In the genomic region with DNA sequence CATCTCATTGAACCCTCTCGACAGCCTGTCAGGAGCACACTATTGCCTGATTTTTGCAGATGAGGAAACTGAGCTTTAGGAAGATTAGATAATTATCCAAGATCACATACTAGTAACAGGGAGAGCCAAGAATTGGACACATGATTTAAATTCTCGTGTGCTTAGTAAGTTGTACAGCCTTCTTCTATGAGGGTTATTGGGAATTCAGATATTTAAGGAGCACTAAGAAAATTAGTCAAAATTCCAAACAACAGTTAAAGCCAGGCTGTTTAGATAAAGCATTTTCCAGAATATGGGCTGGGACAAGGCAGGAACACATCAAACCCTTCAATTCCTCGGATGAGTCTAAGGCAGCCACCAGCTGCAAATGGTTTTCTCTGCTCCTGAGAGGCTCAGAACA, we compare ENCODE assay signal across 1 cellular context.
TF ChIP-seq lines count a peak whose summit lies in the region.

No MANE protein-coding gene starts in this region.

TF ChIP-seq in IMR-90, 13 proteins besides CTCF, POLR2A, EP300 and RAD21:
- TF ChIP-seq CEBPB (IDR thresholded peaks at IDR 0.05; ENCODE audit: low read depth, low read length) (no peak), CHD1 (IDR thresholded peaks at IDR 0.05; ENCODE audit: low read depth, low read length) (no peak), SMC3 (IDR thresholded peaks at IDR 0.05; ENCODE audit: low read depth, low read length) (no peak), RFX5 (IDR thresholded peaks at IDR 0.05; ENCODE audit: low read depth, low read length) (no peak), ELK1 (IDR thresholded peaks at IDR 0.05; ENCODE audit: borderline replicate concordance, low read depth, low read length) (no peak), MAZ (IDR thresholded peaks at IDR 0.05; ENCODE audit: borderline replicate concordance, low read depth, low read length) (no peak), BHLHE40 (IDR thresholded peaks at IDR 0.05; ENCODE audit: low read depth, low read length) (no peak), RCOR1 (IDR thresholded peaks at IDR 0.05; ENCODE audit: insufficient replicate concordance, low read length) (no peak), MAFK (IDR thresholded peaks at IDR 0.05; ENCODE audit: low read depth, low read length) (no peak), NFE2L2 (IDR thresholded peaks at IDR 0.05; ENCODE audit: low read depth, low read length) (no peak), MXI1 (IDR thresholded peaks at IDR 0.05; ENCODE audit: borderline replicate concordance, low read depth, low read length) (no peak), FOS (IDR thresholded peaks at IDR 0.05; ENCODE audit: low read depth, low read length) (no peak)
- TF ChIP-seq, protein P1, sequence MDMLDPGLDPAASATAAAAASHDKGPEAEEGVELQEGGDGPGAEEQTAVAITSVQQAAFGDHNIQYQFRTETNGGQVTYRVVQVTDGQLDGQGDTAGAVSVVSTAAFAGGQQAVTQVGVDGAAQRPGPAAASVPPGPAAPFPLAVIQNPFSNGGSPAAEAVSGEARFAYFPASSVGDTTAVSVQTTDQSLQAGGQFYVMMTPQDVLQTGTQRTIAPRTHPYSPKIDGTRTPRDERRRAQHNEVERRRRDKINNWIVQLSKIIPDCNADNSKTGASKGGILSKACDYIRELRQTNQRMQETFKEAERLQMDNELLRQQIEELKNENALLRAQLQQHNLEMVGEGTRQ (IDR thresholded peaks at IDR 0.05; ENCODE audit: low read depth, low read length), result no peak
